In genomic region chr19:7533281-7533819, GRCh38 we compare ENCODE assay signal across 8 cellular contexts. TPM values are rescaled to one million over a fixed set of nuclear protein-coding genes. Genes with fewer than 3 reads are reported as not detected.
DNase-seq lines count a peak whose midpoint lies in the region; ATAC-seq and TF ChIP-seq lines count a peak whose summit lies in the region.

No MANE protein-coding gene starts in this region.

- POLR2A ChIA-PET in AG04449 (lab: Yijun Ruan, JAX), result interaction anchor here (4.2 kb wide), 1 partner anchor 10 kb away, joined by 42 read pairs; the partner anchor contains the start of gene MCOLN1

- H3K27me3 ChIP-seq in Karpas-422 (ENCODE audit: low read length), result no peaks in the 10 kb centered on the region

- H2AFZ ChIP-seq in Karpas-422 (ENCODE audit: low read length), result no peak overlapping the region

- H3K9me3 ChIP-seq in Karpas-422 (ENCODE audit: low read length), result no peaks in the 10 kb centered on the region

- H3K79me2 ChIP-seq in Karpas-422 (ENCODE audit: low read length), result peaks cover 9% of the 10 kb centered on the region; the same call in 1 of the 2 replicates

- H3K9ac ChIP-seq in Karpas-422 (ENCODE audit: low read length), result peak overlapping the region; percentile 47

- H3K4me2 ChIP-seq in Karpas-422 (ENCODE audit: low read depth, low read length, poor library complexity, severe bottlenecking), result peak overlapping the region; percentile 97

- CTCF ChIA-PET in AG04449 (lab: Yijun Ruan, JAX), result interaction anchor here (2.7 to 5.7 kb wide), 2 partner anchors 11 to 179 kb away, joined by 11 to 37 read pairs; partner anchors contain the start of gene MCOLN1

- DNase-seq in AG04449 (ENCODE audit: low read depth, low spot score), result no peak
- DNase-seq in Karpas-422, result no peak
- DNase-seq in cerebellar cortex (ENCODE audit: low spot score), result peak; percentile 76
- DNase-seq in left lobe of liver (ENCODE audit: low spot score), result peak; percentile 58
- peak; percentile 16 for DNase-seq in stimulated activated naive CD8-positive, alpha-beta T cell treated with anti-CD3 and anti-CD28 coated beads, Interleukin-15, Interleukin-2, amounts not matched to agents 100 U/mL and 50 U/mL, for 24 hours
- DNase-seq in central memory CD4-positive, alpha-beta T cell, result no peak
- no peak for DNase-seq in SKM-1 treated with dmso at 0.1 percent for 144 hours (lab: John Stamatoyannopoulos, UW; ENCODE audit: unreplicated experiment)

- ATAC-seq in left lobe of liver (peak; percentile 2), GM18868 (IDR thresholded peaks at IDR 0.05; ENCODE audit: unreplicated experiment) (no peak)
- no peak for ATAC-seq in stimulated activated naive CD8-positive, alpha-beta T cell treated with anti-CD3 and anti-CD28 coated beads, Interleukin-15, Interleukin-2, amounts not matched to agents 100 U/mL and 50 U/mL, for 24 hours

- H4K20me1 ChIP-seq in Karpas-422 (ENCODE audit: insufficient read depth, low read depth, low read length), result no peaks in the 10 kb centered on the region

- H3K36me3 ChIP-seq in Karpas-422 (ENCODE audit: insufficient read depth, low read length), result no peaks in the 10 kb centered on the region

- H3K4me1 ChIP-seq in Karpas-422 (ENCODE audit: low read length), result peaks cover 8% of the 10 kb centered on the region; the same call in 1 of the 2 replicates

- no peak overlapping the region for H3K27ac ChIP-seq in Karpas-422 (ENCODE audit: low read length)

- peak overlapping the region; percentile 99 for H3K4me3 ChIP-seq in AG04449 (ENCODE audit: low read depth, low read length)
- H3K4me3 ChIP-seq in Karpas-422 (ENCODE audit: low read length), result peak overlapping the region; percentile 33; the same call in 1 of the 2 replicates

- H3K9me2 ChIP-seq in Karpas-422 (replicated peaks; ENCODE audit: insufficient read depth, low read length), result no peaks in the 10 kb centered on the region

- TF ChIP-seq CTCF in AG04449 (IDR thresholded peaks at IDR 0.05; ENCODE audit: insufficient read depth, low read length, missing control alignments), result no peak

RNA-seq across cellular contexts. Expression of gene PNPLA6, which starts 2.2 kb away (rescaled TPM):
- total RNA-seq in Karpas-422 (2014; rRNA removed; shearing (Covaris generic); ENCODE audit: low replicate concordance), result 65.8 and 121 TPM in 2 replicates
- 57.9 TPM for total RNA-seq in left lobe of liver

RNA-seq across cellular contexts. Expression of gene MCOLN1, which starts 10.9 kb away (rescaled TPM):
- 1.9 and 3.9 TPM in 2 replicates for total RNA-seq in Karpas-422 (2014; rRNA removed; shearing (Covaris generic); ENCODE audit: low replicate concordance)
- 25.7 TPM for total RNA-seq in left lobe of liver

RNA-seq across cellular contexts. Expression of gene ZNF358, which starts 17.4 kb away (rescaled TPM):
- not detected in 2 replicates for total RNA-seq in Karpas-422 (2014; rRNA removed; shearing (Covaris generic); ENCODE audit: low replicate concordance)
- total RNA-seq in left lobe of liver, result 31.3 TPM

RNA-seq across cellular contexts. Expression of gene PEX11G, which starts 44.5 kb away (rescaled TPM):
- 1.0 and 1.8 TPM in 2 replicates for total RNA-seq in Karpas-422 (2014; rRNA removed; shearing (Covaris generic); ENCODE audit: low replicate concordance)
- total RNA-seq in left lobe of liver, result 16.5 TPM

Comparison
In these comparisons a context has a peak if more than half of its experiments do, and no peak if none do; other contexts are left out.
1. DNase-seq: peak in cerebellar cortex (single experiment), left lobe of liver (single experiment) and stimulated activated naive CD8-positive, alpha-beta T cell treated with anti-CD3 and anti-CD28 coated beads, Interleukin-15, Interleukin-2, amounts not matched to agents 100 U/mL and 50 U/mL, for 24 hours (single experiment); none in AG04449 (single experiment), Karpas-422 (single experiment), central memory CD4-positive, alpha-beta T cell (single experiment) and SKM-1 treated with dmso at 0.1 percent for 144 hours (single experiment).
2. RNA of gene ZNF358, which starts 17.4 kb away (total RNA-seq): 31.3 TPM in left lobe of liver (single experiment); not detected in Karpas-422; every median in the first group is over 10 times any median in the second.